ENCODE assay signal across 11 cellular contexts in the genomic region with DNA sequence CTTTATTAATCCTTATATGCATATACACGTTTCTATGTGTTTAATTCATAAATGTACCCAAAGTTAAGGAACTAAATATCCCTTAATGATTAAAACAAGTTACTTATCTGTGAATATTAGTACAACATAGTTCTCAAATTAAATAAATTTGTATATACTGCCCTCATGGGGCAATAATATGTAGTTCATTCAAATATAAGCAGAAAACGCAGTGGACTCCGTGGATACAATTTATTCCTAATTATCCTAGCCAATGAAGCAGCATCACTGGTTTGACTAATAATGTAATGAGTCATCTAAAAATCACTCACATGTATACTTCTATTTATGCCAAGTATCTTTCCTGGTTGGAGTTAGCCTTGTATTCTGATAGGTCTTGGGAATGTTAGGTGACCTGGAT.
DNase-seq lines count a peak whose midpoint lies in the region; ATAC-seq and TF ChIP-seq lines count a peak whose summit lies in the region.
"Had no signal": no experiment of that assay in that cellular context is flagged by ENCODE, and none has a peak within 500 bp of the region (broad histone marks: within the 10 kb centered on the region; RNA-seq: fewer than 3 reads in every experiment).

No MANE protein-coding gene starts in this region.

- H3K27me3 ChIP-seq in esophagus muscularis mucosa, result no peaks in the 10 kb centered on the region

- no peak for TF ChIP-seq EP300 in esophagus muscularis mucosa (IDR thresholded peaks at IDR 0.05)

- WGBS in esophagus muscularis mucosa, result 35% methylated on average over 3 of the region's 3 CpGs

- no peaks in the 10 kb centered on the region for H3K36me3 ChIP-seq in esophagus muscularis mucosa
- H3K36me3 ChIP-seq in mucosa of descending colon (ENCODE audit: low read depth), result no peaks in the 10 kb centered on the region

- ATAC-seq in HG02973 (IDR thresholded peaks at IDR 0.05; ENCODE audit: unreplicated experiment) (no peak), mucosa of descending colon (no peak), GM18870 (IDR thresholded peaks at IDR 0.05; ENCODE audit: unreplicated experiment) (no peak)
- ATAC-seq: activated naive CD8-positive, alpha-beta T cell treated with anti-CD3 and anti-CD28 coated beads, Interleukin-2, amount 50 U/mL, for 24 hours had no signal

- TF ChIP-seq CTCF in esophagus muscularis mucosa (IDR thresholded peaks at IDR 0.05) (peak in 2 of 3 experiments; percentile 11 to 13), mucosa of descending colon (IDR thresholded peaks at IDR 0.05) (no peak)

- no peak for TF ChIP-seq POLR2A in esophagus muscularis mucosa (IDR thresholded peaks at IDR 0.05; ENCODE audit: low read depth)

- H3K4me1 ChIP-seq in esophagus muscularis mucosa, result no peaks in the 10 kb centered on the region
- H3K4me1 ChIP-seq in mucosa of descending colon (ENCODE audit: low read depth), result no peaks in the 10 kb centered on the region

- DNase-seq in GM03348 (ENCODE audit: low spot score) (peak; percentile 41), OCI-M1 (lab: John Stamatoyannopoulos, UW) (peak; percentile 27), esophagus muscularis mucosa (ENCODE audit: extremely low spot score) (no peak), non-pigmented ciliary epithelial cell (ENCODE audit: low read depth) (peak; percentile 45), epidermal melanocyte (ENCODE audit: insufficient read length, low spot score) (no peak), mucosa of descending colon (no peak)
- DNase-seq: activated CD4-positive, alpha-beta T cell treated with anti-CD3 and anti-CD28 coated beads, Interleukin-2, amount 10 ng/mL, durations not matched to agents 24 days and 14 days; activated naive CD8-positive, alpha-beta T cell treated with anti-CD3 and anti-CD28 coated beads, Interleukin-2, amount 50 U/mL, for 24 hours had no signal

- H3K9me3 ChIP-seq in esophagus muscularis mucosa (no peaks in the 10 kb centered on the region), mucosa of descending colon (no peaks in the 10 kb centered on the region)

- no peak overlapping the region for H3K27ac ChIP-seq in esophagus muscularis mucosa (replicated peaks in 1 of 4)
- H3K27ac ChIP-seq: HL-60 had no signal

- no peak overlapping the region for H3K4me3 ChIP-seq in esophagus muscularis mucosa
- no peak overlapping the region for H3K4me3 ChIP-seq in mucosa of descending colon

- intact Hi-C loops in esophagus muscularis mucosa (cut with DNase I) (no loop called here), mucosa of descending colon (cut with DNase I, micrococcal nuclease) (no loop called here)

Comparison
In these comparisons a context has a peak if more than half of its experiments do, and no peak if none do; other contexts are left out.
1. DNase-seq: peak in GM03348 (single experiment), OCI-M1 (single experiment) and non-pigmented ciliary epithelial cell (single experiment); none in esophagus muscularis mucosa (single experiment), epidermal melanocyte (single experiment) and mucosa of descending colon (0 of 3).